In genomic region chr16:4370570-4371480, GRCh38 we compare ENCODE assay signal across 9 cellular contexts. TPM values are rescaled to one million over a fixed set of nuclear protein-coding genes. Genes with fewer than 3 reads are reported as not detected.
DNase-seq lines count a peak whose midpoint lies in the region; ATAC-seq, FAIRE-seq and TF ChIP-seq lines count a peak whose summit lies in the region.
"Had no signal": no experiment of that assay in that cellular context is flagged by ENCODE, and none has a peak within 500 bp of the region (broad histone marks: within the 10 kb centered on the region; RNA-seq: fewer than 3 reads in every experiment).

No MANE protein-coding gene starts in this region.

- in situ Hi-C loops in HepG2 (cut with HindIII; ENCODE audit: extremely low pct_ligation_motif_present, low pct_unique_long_range_greater_than_20kb) = no loop called here

- H3K36me3 Mint-ChIP-seq in HFFc6 (ENCODE audit: low read depth) = no peaks in the 10 kb centered on the region
- H3K36me3 Mint-ChIP-seq in T-helper 2 cell treated with Interferon-gamma antibody and Interleukin-4, amounts not matched to agents 5 μg/mL and 100 μg/mL, for 36 hours (ENCODE audit: low read depth) = peaks cover 8% of the 10 kb centered on the region

- BruUV-seq in HepG2 (replicated peaks; lab: Mats Ljungman, UMichigan) = TSS peak; percentile 77

- peaks cover 25% of the 10 kb centered on the region for H4K20me1 ChIP-seq in HepG2 (ENCODE audit: insufficient read depth, low read length)

- H3K4me1 ChIP-seq in breast epithelium (peaks cover 19 to 57% of the 10 kb centered on the region in 2 donors), HepG2 (ENCODE audit: insufficient read depth, low read length) (peaks cover 84% of the 10 kb centered on the region)

- H3K27me3 ChIP-seq in breast epithelium (no peaks in the 10 kb centered on the region), HepG2 (ENCODE audit: control insufficient read depth in 1 of 2, insufficient read depth in 2 of 2, low read length in 2 of 2) (no peaks in the 10 kb centered on the region)

- CTCF ChIA-PET in HepG2 (lab: Yijun Ruan, JAX; ENCODE audit: low intra/inter-chr PET ratio, low total read pairs) = no interaction called here

- H3K27ac ChIP-seq in breast epithelium (peak overlapping the region; percentile 91 to 97), HepG2 (ENCODE audit: extremely low read length, insufficient read depth, low read length) (peak overlapping the region; percentile 76), temporal lobe (ENCODE audit: low read depth, low read length) (peak overlapping the region; percentile 12)

- H3K4me3 Mint-ChIP-seq in HFFc6 = peak overlapping the region; percentile 56
- H3K4me3 Mint-ChIP-seq in T-helper 2 cell treated with Interferon-gamma antibody and Interleukin-4, amounts not matched to agents 5 μg/mL and 100 μg/mL, for 36 hours = no peak overlapping the region
- H3K4me3 Mint-ChIP-seq in stimulated activated naive CD8-positive, alpha-beta T cell treated with anti-CD3 and anti-CD28 coated beads, Interleukin-15, amount 100 ng/mL, for 72 hours = no peak overlapping the region
- H3K4me3 Mint-ChIP-seq: T-helper 1 cell treated with Interleukin-12 subunit alpha and Interleukin-12 subunit beta and Interleukin-4 antibody, amounts not matched to agents 30 μg/mL and 1 μg/mL, for 36 hours had no signal

- TF ChIP-seq CTCF in HFFc6 (IDR thresholded peaks at IDR 0.05) (no peak), breast epithelium (IDR thresholded peaks at IDR 0.05) (no peak), HepG2 (CRISPR knock-in tag; IDR thresholded peaks at IDR 0.05) (0 out of 2 replicates have a peak, but pooled peaks have one; percentile 4)

- H2AFZ ChIP-seq in HepG2 (ENCODE audit: low read length) = no peak overlapping the region

- TF ChIP-seq POLR2A in breast epithelium (IDR thresholded peaks at IDR 0.05) (no peak), HepG2 (IDR thresholded peaks at IDR 0.05; ENCODE audit: insufficient read depth in 1 of 2, low read depth in 2 of 2, low read length in 2 of 2) (peak in 1 of 2 experiments; percentile 33; a peak in 1 of 4 replicates)

- no peak for TF ChIP-seq EP300 in HepG2 (IDR thresholded peaks at IDR 0.05; ENCODE audit: low read depth in 2 of 2, low read length in 2 of 2)
- no peak for TF ChIP-seq EP300 in HepG2 (CRISPR knock-in tag; IDR thresholded peaks at IDR 0.05; ENCODE audit: borderline replicate concordance)

- H3K9me3 Mint-ChIP-seq in HFFc6 = no peaks in the 10 kb centered on the region
- H3K9me3 Mint-ChIP-seq in T-helper 2 cell treated with Interferon-gamma antibody and Interleukin-4, amounts not matched to agents 5 μg/mL and 100 μg/mL, for 36 hours = no peaks in the 10 kb centered on the region
- H3K9me3 Mint-ChIP-seq in stimulated activated naive CD8-positive, alpha-beta T cell treated with anti-CD3 and anti-CD28 coated beads, Interleukin-15, amount 100 ng/mL, for 72 hours = no peaks in the 10 kb centered on the region
- H3K9me3 Mint-ChIP-seq: T-helper 1 cell treated with Interleukin-12 subunit alpha and Interleukin-12 subunit beta and Interleukin-4 antibody, amounts not matched to agents 30 μg/mL and 1 μg/mL, for 36 hours had no signal

- 0 out of 2 replicates have a peak, but pooled peaks have one; percentile 17 for TF ChIP-seq RAD21 in HepG2 (CRISPR knock-in tag; IDR thresholded peaks at IDR 0.05)

- WGBS in HepG2 (ENCODE audit: low lambda C conversion rate) = 2% methylated on average over 10 of the region's 15 CpGs

- H3K36me3 ChIP-seq in breast epithelium = no peaks in the 10 kb centered on the region
- 0 out of 5 replicates have a peak, but pooled peaks cover 0 to under 1% of the 10 kb centered on the region in 2 experiments for H3K36me3 ChIP-seq in HepG2 (replicated peaks in 1 of 2; ENCODE audit: control insufficient read depth in 1 of 2, insufficient read depth in 2 of 2, low read length in 2 of 2)

- FAIRE-seq in HepG2 (lab: Jason Lieb, UNC) = peak; percentile 4

- intact Hi-C loops in breast epithelium (cut with DNase I; ENCODE audit: low total_unique reads) = no loop called here
- intact Hi-C loops in HepG2 (cut with micrococcal nuclease; ENCODE audit: unreplicated experiment) = no loop called here

- H3K27me3 Mint-ChIP-seq in HFFc6 (ENCODE audit: insufficient read depth) = peaks cover 5% of the 10 kb centered on the region
- no peaks in the 10 kb centered on the region for H3K27me3 Mint-ChIP-seq in T-helper 2 cell treated with Interferon-gamma antibody and Interleukin-4, amounts not matched to agents 5 μg/mL and 100 μg/mL, for 36 hours (ENCODE audit: low read depth)
- no peaks in the 10 kb centered on the region for H3K27me3 Mint-ChIP-seq in stimulated activated naive CD8-positive, alpha-beta T cell treated with anti-CD3 and anti-CD28 coated beads, Interleukin-15, amount 100 ng/mL, for 72 hours

- POLR2A ChIA-PET in HepG2 (lab: Yijun Ruan, JAX) = interaction anchor here (0.8 to 3.5 kb wide), 19 partner anchors 9 to 245 kb away, joined by 3 to 36 read pairs (median 3); partner anchors contain the start of genes GLIS2 and PAM16

- H3K4me3 ChIP-seq in breast epithelium = peak overlapping the region; percentile 78 to 83 (median 82)
- H3K4me3 ChIP-seq in HepG2 (replicated peaks in 1 of 3; ENCODE audit: insufficient read depth in 1 of 3, low read depth in 2 of 3, low read length in 3 of 3) = peak overlapping the region; percentile 76 to 92 (median 82); a peak in 5 of 6 replicates

- ATAC-seq in HepG2 (peak; percentile 22), GM21786 (IDR thresholded peaks at IDR 0.05; ENCODE audit: unreplicated experiment) (no peak)
- no peak for ATAC-seq in stimulated activated naive CD8-positive, alpha-beta T cell treated with anti-CD3 and anti-CD28 coated beads, Interleukin-15, amount 100 ng/mL, for 72 hours

- H3K9me3 ChIP-seq in breast epithelium (no peaks in the 10 kb centered on the region), HepG2 (ENCODE audit: low read length) (no peaks in the 10 kb centered on the region)

- peak overlapping the region; percentile 84 for H3K27ac Mint-ChIP-seq in HFFc6
- H3K27ac Mint-ChIP-seq in T-helper 2 cell treated with Interferon-gamma antibody and Interleukin-4, amounts not matched to agents 5 μg/mL and 100 μg/mL, for 36 hours = no peak overlapping the region
- H3K27ac Mint-ChIP-seq in stimulated activated naive CD8-positive, alpha-beta T cell treated with anti-CD3 and anti-CD28 coated beads, Interleukin-15, amount 100 ng/mL, for 72 hours = no peak overlapping the region
- H3K27ac Mint-ChIP-seq: T-helper 1 cell treated with Interleukin-12 subunit alpha and Interleukin-12 subunit beta and Interleukin-4 antibody, amounts not matched to agents 30 μg/mL and 1 μg/mL, for 36 hours had no signal

- H3K4me1 Mint-ChIP-seq in HFFc6 (ENCODE audit: low read depth) = peaks cover 50% of the 10 kb centered on the region
- no peaks in the 10 kb centered on the region for H3K4me1 Mint-ChIP-seq in T-helper 2 cell treated with Interferon-gamma antibody and Interleukin-4, amounts not matched to agents 5 μg/mL and 100 μg/mL, for 36 hours (ENCODE audit: low read depth)
- peaks cover 30% of the 10 kb centered on the region for H3K4me1 Mint-ChIP-seq in stimulated activated naive CD8-positive, alpha-beta T cell treated with anti-CD3 and anti-CD28 coated beads, Interleukin-15, amount 100 ng/mL, for 72 hours

- H3K4me2 ChIP-seq in HepG2 (ENCODE audit: low read depth, low read length) = peak overlapping the region; percentile 86

- peaks cover 34% of the 10 kb centered on the region for H3K79me2 ChIP-seq in HepG2 (ENCODE audit: insufficient read depth, low read length)

- DNase-seq in HFFc6 = peak; percentile 62
- DNase-seq in breast epithelium (ENCODE audit: low spot score in 2 of 2) = peak in 1 of 2 donors; percentile 63
- DNase-seq in HepG2 (ENCODE audit: low spot score) = peak; percentile 73
- no peak for DNase-seq in activated CD8-positive, alpha-beta memory T cell treated with anti-CD3 and anti-CD28 coated beads for 24 hours
- DNase-seq in T-helper 2 cell treated with Interferon-gamma antibody and Interleukin-4, amounts not matched to agents 5 μg/mL and 100 μg/mL, for 36 hours (ENCODE audit: low spot score) = no peak
- DNase-seq in stimulated activated naive CD8-positive, alpha-beta T cell treated with anti-CD3 and anti-CD28 coated beads, Interleukin-15, amount 100 ng/mL, for 72 hours = no peak

- peak overlapping the region; percentile 78 for H3K9ac ChIP-seq in HepG2 (ENCODE audit: insufficient read depth, low read depth, low read length)

RNA-seq across cellular contexts. Expression of gene VASN, which starts 0.8 kb away (rescaled TPM):
- total RNA-seq in HFFc6 (2021; fragmentation: NEBNext Ultra II Directional; extraction: Animal tissue kit (Norgen Biotek cat#: 25700)) = 100 to 1,000 TPM in 4 of 6 experiments, 10 to 100 TPM in 2; 92.0 to 131 (median 103) TPM
- total RNA-seq in breast epithelium (10 to 100 TPM; 14.8 to 28.5 (median 16.1) TPM), HepG2 (2016; rRNA removed; fragmentation: Illumina TruSeq; extraction: Trizol) (6.9 and 18.2 TPM in 2 replicates), temporal lobe (2.5 TPM)
- total RNA-seq in HepG2 (2016; cell fraction: cytosol; rRNA removed; fragmentation: Illumina TruSeq; extraction: Trizol; ENCODE audit: low read depth) = 2.8 and 3.3 TPM in 2 replicates
- total RNA-seq in HepG2 (2016; cell fraction: insoluble cytoplasmic fraction; rRNA removed; fragmentation: Illumina TruSeq; extraction: Trizol) = 5.9 and 17.8 TPM in 2 replicates
- total RNA-seq in HepG2 (2016; cell fraction: membrane; rRNA removed; fragmentation: Illumina TruSeq; extraction: Trizol) = 5.8 and 6.6 TPM in 2 replicates
- 22.5 and 25.6 TPM in 2 replicates for total RNA-seq in HepG2 (2016; cell fraction: nucleus; rRNA removed; fragmentation: Illumina TruSeq; extraction: Trizol)
- 8.4 and 15.5 TPM in 2 replicates for polyA plus RNA-seq in HepG2 (2011; rRNA removed)
- polyA plus RNA-seq in HepG2 (2011; cell fraction: cytosol; rRNA removed) = 9.0 and 15.7 TPM in 2 replicates
- polyA plus RNA-seq in HepG2 (2011; cell fraction: nucleus; rRNA removed) = 47.1 and 58.1 TPM in 2 replicates
- 9.8 and 16.9 TPM in 2 replicates for polyA plus RNA-seq in HepG2 (2012)
- 2.3 and 2.6 TPM in 2 replicates for polyA plus RNA-seq in HepG2 (2016; cell fraction: cytosol; fragmentation: Illumina TruSeq; extraction: Trizol; ENCODE audit: low read depth)
- 7.7 and 10.2 TPM in 2 replicates for polyA plus RNA-seq in HepG2 (2016; cell fraction: insoluble cytoplasmic fraction; fragmentation: Illumina TruSeq; extraction: Trizol; ENCODE audit: low read depth)
- 3.1 and 4.1 TPM in 2 replicates for polyA plus RNA-seq in HepG2 (2016; cell fraction: membrane; fragmentation: Illumina TruSeq; extraction: Trizol; ENCODE audit: low read depth)
- polyA plus RNA-seq in HepG2 (2016; cell fraction: nucleus; fragmentation: Illumina TruSeq; extraction: Trizol; ENCODE audit: insufficient read depth, low read depth) = 40.8 and 43.4 TPM in 2 replicates
- polyA minus RNA-seq in HepG2 (2011; rRNA and poly(A)+ RNA removed; ENCODE audit: low replicate concordance) = 1.2 and 47.2 TPM in 2 replicates
- 18.8 and 21.5 TPM in 2 replicates for polyA minus RNA-seq in HepG2 (2011; cell fraction: cytosol; rRNA and poly(A)+ RNA removed)
- polyA minus RNA-seq in HepG2 (2011; cell fraction: nucleus; rRNA and poly(A)+ RNA removed) = 32.1 and 35.9 TPM in 2 replicates

RNA-seq across cellular contexts. Expression of gene PAM16, which starts 19.7 kb away (rescaled TPM):
- total RNA-seq in HFFc6 (2021; fragmentation: NEBNext Ultra II Directional; extraction: Animal tissue kit (Norgen Biotek cat#: 25700)) = 10 to 100 TPM; 44.9 to 50.8 (median 46.1) TPM
- total RNA-seq in breast epithelium (10 to 100 TPM; 24.9 to 52.4 (median 49.9) TPM), HepG2 (2016; rRNA removed; fragmentation: Illumina TruSeq; extraction: Trizol) (39.5 and 51.8 TPM in 2 replicates), temporal lobe (16.7 TPM)
- total RNA-seq in HepG2 (2016; cell fraction: cytosol; rRNA removed; fragmentation: Illumina TruSeq; extraction: Trizol; ENCODE audit: low read depth) = 62.7 and 78.9 TPM in 2 replicates
- 44.0 and 55.1 TPM in 2 replicates for total RNA-seq in HepG2 (2016; cell fraction: insoluble cytoplasmic fraction; rRNA removed; fragmentation: Illumina TruSeq; extraction: Trizol)
- 48.0 and 59.1 TPM in 2 replicates for total RNA-seq in HepG2 (2016; cell fraction: membrane; rRNA removed; fragmentation: Illumina TruSeq; extraction: Trizol)
- total RNA-seq in HepG2 (2016; cell fraction: nucleus; rRNA removed; fragmentation: Illumina TruSeq; extraction: Trizol) = 21.8 and 30.9 TPM in 2 replicates
- 51.5 and 64.5 TPM in 2 replicates for polyA plus RNA-seq in HepG2 (2011; rRNA removed)
- polyA plus RNA-seq in HepG2 (2011; cell fraction: cytosol; rRNA removed) = 79.1 and 106 TPM in 2 replicates
- 59.7 and 63.8 TPM in 2 replicates for polyA plus RNA-seq in HepG2 (2011; cell fraction: nucleus; rRNA removed)
- polyA plus RNA-seq in HepG2 (2012) = 28.9 and 43.2 TPM in 2 replicates
- polyA plus RNA-seq in HepG2 (2016; cell fraction: cytosol; fragmentation: Illumina TruSeq; extraction: Trizol; ENCODE audit: low read depth) = 51.5 and 69.1 TPM in 2 replicates
- polyA plus RNA-seq in HepG2 (2016; cell fraction: insoluble cytoplasmic fraction; fragmentation: Illumina TruSeq; extraction: Trizol; ENCODE audit: low read depth) = 31.2 and 31.7 TPM in 2 replicates
- 35.5 and 47.0 TPM in 2 replicates for polyA plus RNA-seq in HepG2 (2016; cell fraction: membrane; fragmentation: Illumina TruSeq; extraction: Trizol; ENCODE audit: low read depth)
- polyA plus RNA-seq in HepG2 (2016; cell fraction: nucleus; fragmentation: Illumina TruSeq; extraction: Trizol; ENCODE audit: insufficient read depth, low read depth) = 70.3 and 85.7 TPM in 2 replicates
- 22.9 and 24.5 TPM in 2 replicates for polyA minus RNA-seq in HepG2 (2011; rRNA and poly(A)+ RNA removed; ENCODE audit: low replicate concordance)
- 13.2 and 17.4 TPM in 2 replicates for polyA minus RNA-seq in HepG2 (2011; cell fraction: cytosol; rRNA and poly(A)+ RNA removed)
- polyA minus RNA-seq in HepG2 (2011; cell fraction: nucleus; rRNA and poly(A)+ RNA removed) = 12.3 and 12.9 TPM in 2 replicates

RNA-seq across cellular contexts. Expression of gene CORO7, which starts 45.6 kb away (rescaled TPM):
- total RNA-seq in HFFc6 (2021; fragmentation: NEBNext Ultra II Directional; extraction: Animal tissue kit (Norgen Biotek cat#: 25700)) = 10 to 100 TPM; 12.1 to 20.9 (median 17.2) TPM
- 10 to 100 TPM; 19.7 to 25.9 (median 22.7) TPM for total RNA-seq in breast epithelium
- 5.9 and 9.9 TPM in 2 replicates for total RNA-seq in HepG2 (2016; rRNA removed; fragmentation: Illumina TruSeq; extraction: Trizol)
- 5.5 and 8.0 TPM in 2 replicates for total RNA-seq in HepG2 (2016; cell fraction: cytosol; rRNA removed; fragmentation: Illumina TruSeq; extraction: Trizol; ENCODE audit: low read depth)
- 4.0 and 11.9 TPM in 2 replicates for total RNA-seq in HepG2 (2016; cell fraction: insoluble cytoplasmic fraction; rRNA removed; fragmentation: Illumina TruSeq; extraction: Trizol)
- 3.5 and 3.8 TPM in 2 replicates for total RNA-seq in HepG2 (2016; cell fraction: membrane; rRNA removed; fragmentation: Illumina TruSeq; extraction: Trizol)
- total RNA-seq in HepG2 (2016; cell fraction: nucleus; rRNA removed; fragmentation: Illumina TruSeq; extraction: Trizol) = 13.2 and 15.4 TPM in 2 replicates
- 14.3 and 17.1 TPM in 2 replicates for polyA plus RNA-seq in HepG2 (2011; rRNA removed)
- polyA plus RNA-seq in HepG2 (2011; cell fraction: cytosol; rRNA removed) = 2.7 and 6.4 TPM in 2 replicates
- 179 and 209 TPM in 2 replicates for polyA plus RNA-seq in HepG2 (2011; cell fraction: nucleus; rRNA removed)
- 9.1 and 11.1 TPM in 2 replicates for polyA plus RNA-seq in HepG2 (2012)
- 0.66 and 0.77 TPM in 2 replicates for polyA plus RNA-seq in HepG2 (2016; cell fraction: cytosol; fragmentation: Illumina TruSeq; extraction: Trizol; ENCODE audit: low read depth)
- polyA plus RNA-seq in HepG2 (2016; cell fraction: insoluble cytoplasmic fraction; fragmentation: Illumina TruSeq; extraction: Trizol; ENCODE audit: low read depth) = 4.2 and 5.3 TPM in 2 replicates
- polyA plus RNA-seq in HepG2 (2016; cell fraction: membrane; fragmentation: Illumina TruSeq; extraction: Trizol; ENCODE audit: low read depth) = 1.1 and 2.1 TPM in 2 replicates
- polyA plus RNA-seq in HepG2 (2016; cell fraction: nucleus; fragmentation: Illumina TruSeq; extraction: Trizol; ENCODE audit: insufficient read depth, low read depth) = 28.1 and 39.8 TPM in 2 replicates
- polyA minus RNA-seq in HepG2 (2011; rRNA and poly(A)+ RNA removed; ENCODE audit: low replicate concordance) = 26.6 and 27.6 TPM in 2 replicates
- polyA minus RNA-seq in HepG2 (2011; cell fraction: cytosol; rRNA and poly(A)+ RNA removed) = 8.2 and 9.7 TPM in 2 replicates
- polyA minus RNA-seq in HepG2 (2011; cell fraction: nucleus; rRNA and poly(A)+ RNA removed) = 35.3 and 35.7 TPM in 2 replicates
- total RNA-seq in temporal lobe = 25.6 TPM

RNA-seq across cellular contexts. Expression of gene DNAJA3, which starts 54.8 kb away (rescaled TPM):
- 10 to 100 TPM; 40.8 to 54.4 (median 45.1) TPM for total RNA-seq in HFFc6 (2021; fragmentation: NEBNext Ultra II Directional; extraction: Animal tissue kit (Norgen Biotek cat#: 25700))
- total RNA-seq in breast epithelium (10 to 100 TPM; 32.6 to 54.2 (median 45.9) TPM), HepG2 (2016; rRNA removed; fragmentation: Illumina TruSeq; extraction: Trizol) (75.3 and 77.0 TPM in 2 replicates), temporal lobe (21.1 TPM)
- 25.0 and 28.5 TPM in 2 replicates for total RNA-seq in HepG2 (2016; cell fraction: cytosol; rRNA removed; fragmentation: Illumina TruSeq; extraction: Trizol; ENCODE audit: low read depth)
- total RNA-seq in HepG2 (2016; cell fraction: insoluble cytoplasmic fraction; rRNA removed; fragmentation: Illumina TruSeq; extraction: Trizol) = 71.5 and 76.4 TPM in 2 replicates
- total RNA-seq in HepG2 (2016; cell fraction: membrane; rRNA removed; fragmentation: Illumina TruSeq; extraction: Trizol) = 43.5 and 45.7 TPM in 2 replicates
- total RNA-seq in HepG2 (2016; cell fraction: nucleus; rRNA removed; fragmentation: Illumina TruSeq; extraction: Trizol) = 42.9 and 52.3 TPM in 2 replicates
- polyA plus RNA-seq in HepG2 (2011; rRNA removed) = 79.9 and 83.3 TPM in 2 replicates
- 73.4 and 79.2 TPM in 2 replicates for polyA plus RNA-seq in HepG2 (2011; cell fraction: cytosol; rRNA removed)
- 121 and 132 TPM in 2 replicates for polyA plus RNA-seq in HepG2 (2011; cell fraction: nucleus; rRNA removed)
- polyA plus RNA-seq in HepG2 (2012) = 51.0 and 51.3 TPM in 2 replicates
- polyA plus RNA-seq in HepG2 (2016; cell fraction: cytosol; fragmentation: Illumina TruSeq; extraction: Trizol; ENCODE audit: low read depth) = 9.0 and 9.9 TPM in 2 replicates
- polyA plus RNA-seq in HepG2 (2016; cell fraction: insoluble cytoplasmic fraction; fragmentation: Illumina TruSeq; extraction: Trizol; ENCODE audit: low read depth) = 60.7 and 69.6 TPM in 2 replicates
- polyA plus RNA-seq in HepG2 (2016; cell fraction: membrane; fragmentation: Illumina TruSeq; extraction: Trizol; ENCODE audit: low read depth) = 16.3 and 18.8 TPM in 2 replicates
- 95.3 and 101 TPM in 2 replicates for polyA plus RNA-seq in HepG2 (2016; cell fraction: nucleus; fragmentation: Illumina TruSeq; extraction: Trizol; ENCODE audit: insufficient read depth, low read depth)
- polyA minus RNA-seq in HepG2 (2011; rRNA and poly(A)+ RNA removed; ENCODE audit: low replicate concordance) = 68.2 and 70.0 TPM in 2 replicates
- polyA minus RNA-seq in HepG2 (2011; cell fraction: cytosol; rRNA and poly(A)+ RNA removed) = 33.7 and 41.2 TPM in 2 replicates
- 60.1 and 62.8 TPM in 2 replicates for polyA minus RNA-seq in HepG2 (2011; cell fraction: nucleus; rRNA and poly(A)+ RNA removed)

RNA-seq across cellular contexts. Expression of gene GLIS2, which starts 55.0 kb away (rescaled TPM):
- total RNA-seq in HFFc6 (2021; fragmentation: NEBNext Ultra II Directional; extraction: Animal tissue kit (Norgen Biotek cat#: 25700)) = 10 to 100 TPM; 21.9 to 26.0 (median 23.5) TPM
- total RNA-seq in breast epithelium (1 to 10 TPM in 2 of 3 donors, under 1 TPM in 1; 0.96 to 3.9 (median 1.5) TPM), HepG2 (2016; rRNA removed; fragmentation: Illumina TruSeq; extraction: Trizol) (0.24 and 0.29 TPM in 2 replicates), temporal lobe (5.7 TPM)
- 1.0 and 1.1 TPM in 2 replicates for total RNA-seq in HepG2 (2016; cell fraction: cytosol; rRNA removed; fragmentation: Illumina TruSeq; extraction: Trizol; ENCODE audit: low read depth)
- total RNA-seq in HepG2 (2016; cell fraction: insoluble cytoplasmic fraction; rRNA removed; fragmentation: Illumina TruSeq; extraction: Trizol) = 0.18 and 0.30 TPM in 2 replicates
- total RNA-seq in HepG2 (2016; cell fraction: membrane; rRNA removed; fragmentation: Illumina TruSeq; extraction: Trizol) = 0.59 and 0.65 TPM in 2 replicates
- 0.34 and 0.63 TPM in 2 replicates for total RNA-seq in HepG2 (2016; cell fraction: nucleus; rRNA removed; fragmentation: Illumina TruSeq; extraction: Trizol)
- polyA plus RNA-seq in HepG2 (2011; rRNA removed) = 0.28 and 0.39 TPM in 2 replicates
- 0.17 and 0.18 TPM in 2 replicates for polyA plus RNA-seq in HepG2 (2011; cell fraction: cytosol; rRNA removed)
- 1.1 and 1.3 TPM in 2 replicates for polyA plus RNA-seq in HepG2 (2011; cell fraction: nucleus; rRNA removed)
- 0.91 and 2.0 TPM in 2 replicates for polyA plus RNA-seq in HepG2 (2012)
- 0.27 and 0.43 TPM in 2 replicates for polyA plus RNA-seq in HepG2 (2016; cell fraction: cytosol; fragmentation: Illumina TruSeq; extraction: Trizol; ENCODE audit: low read depth)
- polyA plus RNA-seq in HepG2 (2016; cell fraction: insoluble cytoplasmic fraction; fragmentation: Illumina TruSeq; extraction: Trizol; ENCODE audit: low read depth) = 0.70 and 0.86 TPM in 2 replicates
- 1.3 and 1.4 TPM in 2 replicates for polyA plus RNA-seq in HepG2 (2016; cell fraction: membrane; fragmentation: Illumina TruSeq; extraction: Trizol; ENCODE audit: low read depth)
- 1.6 and 1.8 TPM in 2 replicates for polyA plus RNA-seq in HepG2 (2016; cell fraction: nucleus; fragmentation: Illumina TruSeq; extraction: Trizol; ENCODE audit: insufficient read depth, low read depth)
- polyA minus RNA-seq in HepG2 (2011; rRNA and poly(A)+ RNA removed; ENCODE audit: low replicate concordance) = 0.44 and 3.2 TPM in 2 replicates
- 0.18 and 0.99 TPM in 2 replicates for polyA minus RNA-seq in HepG2 (2011; cell fraction: cytosol; rRNA and poly(A)+ RNA removed)
- polyA minus RNA-seq in HepG2 (2011; cell fraction: nucleus; rRNA and poly(A)+ RNA removed) = 0.25 and 0.52 TPM in 2 replicates

Comparison
In these comparisons a context has a peak if more than half of its experiments do, and no peak if none do; other contexts are left out.
1. DNase-seq: peak in HFFc6 (single experiment) and HepG2 (single experiment); none in activated CD8-positive, alpha-beta memory T cell treated with anti-CD3 and anti-CD28 coated beads for 24 hours (single experiment), T-helper 2 cell treated with Interferon-gamma antibody and Interleukin-4, amounts not matched to agents 5 μg/mL and 100 μg/mL, for 36 hours (single experiment) and stimulated activated naive CD8-positive, alpha-beta T cell treated with anti-CD3 and anti-CD28 coated beads, Interleukin-15, amount 100 ng/mL, for 72 hours (0 of 2).
2. H3K27ac ChIP-seq: peak in every context shown above with its lines; median percentile 94 in breast epithelium; 76 in HepG2; 12 in temporal lobe.